ENCODE assay signal across 15 cellular contexts in the genomic region with DNA sequence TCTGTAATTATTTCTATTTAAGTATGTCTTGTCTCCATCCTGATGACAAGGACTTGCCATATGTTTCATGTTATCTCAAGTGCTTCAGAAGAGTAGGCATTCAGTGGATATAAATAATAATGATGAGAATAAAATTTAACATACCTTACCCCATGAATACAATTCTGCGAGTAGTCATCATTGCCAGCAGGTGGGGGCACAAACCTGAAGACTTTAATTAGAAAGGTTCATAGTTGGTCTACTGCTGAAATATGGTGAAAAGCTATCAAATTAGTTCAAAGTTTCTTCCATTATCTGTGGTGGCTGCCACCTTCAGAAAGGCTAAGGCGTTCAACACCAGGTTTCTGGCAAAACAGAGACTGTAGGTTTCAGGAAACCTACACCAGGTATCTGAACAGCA.
DNase-seq lines count a peak whose midpoint lies in the region; ATAC-seq and TF ChIP-seq lines count a peak whose summit lies in the region.
"Had no signal": no experiment of that assay in that cellular context is flagged by ENCODE, and none has a peak within 500 bp of the region (broad histone marks: within the 10 kb centered on the region; RNA-seq: fewer than 3 reads in every experiment).

No MANE protein-coding gene starts in this region.

- TF ChIP-seq EP300 in Ishikawa (IDR thresholded peaks at IDR 0.05; ENCODE audit: borderline replicate concordance): no peak

- H3K36me3 ChIP-seq in Panc1 (ENCODE audit: control insufficient read depth, insufficient read depth, low read length): no peaks in the 10 kb centered on the region

- H3K27ac ChIP-seq in C4-2B (no peak overlapping the region), Panc1 (ENCODE audit: low read length) (peak overlapping the region; percentile 29; the same call in 1 of the 2 replicates), foreskin keratinocyte (no peak overlapping the region)
- H3K27ac ChIP-seq: RWPE1 had no signal

- H3K9me3 ChIP-seq in Panc1 (ENCODE audit: control insufficient read depth, insufficient read depth, low read depth, low read length): no peaks in the 10 kb centered on the region

- H3K4me1 ChIP-seq in Panc1 (ENCODE audit: control insufficient read depth, insufficient read depth, low read length) (peaks cover 22% of the 10 kb centered on the region), foreskin keratinocyte (peaks cover 24% of the 10 kb centered on the region)

- in situ Hi-C loops in Panc1 (cut with HindIII; ENCODE audit: low pct_unique_long_range_greater_than_20kb, low sequenced_read_pairs): no loop called here

- no peaks in the 10 kb centered on the region for H3K27me3 ChIP-seq in Panc1 (ENCODE audit: control insufficient read depth, insufficient read depth, low read length)
- no peaks in the 10 kb centered on the region for H3K27me3 ChIP-seq in foreskin keratinocyte

- CTCF ChIA-PET in Panc1 (lab: Charles Lee): interaction anchor here (0.6 kb wide), 1 partner anchor 29 kb away, joined by 3 read pairs; no protein-coding TSS in a partner anchor

- TF ChIP-seq CTCF in C4-2B (conservative IDR thresholded peaks at IDR 0.05): peak; percentile 26
- TF ChIP-seq CTCF in Panc1 (IDR thresholded peaks at IDR 0.05): peak; percentile 11; the same call in 1 of the 2 replicates
- peak; percentile 50 for TF ChIP-seq CTCF in foreskin keratinocyte (conservative IDR thresholded peaks at IDR 0.05)

- DNase-seq in Panc1 (ENCODE audit: low read depth, low spot score) (no peak), foreskin keratinocyte (no peak), NCI-H1417 treated with DMSO at 0.1 percent for 48 hours (lab: John Stamatoyannopoulos, UW) (no peak), posterior cingulate gyrus (no peak), NCI-H526 (lab: John Stamatoyannopoulos, UW) (no peak), mesenteric fat pad (ENCODE audit: low spot score) (no peak)
- DNase-seq: CD4-positive, alpha-beta memory T cell; EL; NCI-H1436; NCI-H2029; NCI-H446 treated with DMSO at 0.1 percent for 48 hours; NCI-H82 had no signal

- POLR2A ChIA-PET in Panc1 (lab: Charles Lee): no interaction called here

- no TSS peak for BruUV-seq in Panc1 (replicated peaks; lab: Mats Ljungman, UMichigan)

- no peak overlapping the region for H3K4me3 ChIP-seq in Panc1 (ENCODE audit: low read depth in 2 of 2, low read length in 2 of 2)

- intact Hi-C loops in Panc1 (cut with micrococcal nuclease; ENCODE audit: unreplicated experiment): loop anchor here (5.0 kb wide), 1 partner anchor 97 kb away; no protein-coding TSS in a partner anchor
- intact Hi-C loops in posterior cingulate gyrus (cut with DNase I): loop anchor here (5.0 kb wide), 1 partner anchor 182 kb away; no protein-coding TSS in a partner anchor

- ATAC-seq in Panc1 (no peak), foreskin keratinocyte (no peak)

- TF ChIP-seq RAD21 in Ishikawa (IDR thresholded peaks at IDR 0.05; ENCODE audit: low read depth): peak; percentile 39; the same call in 1 of the 2 replicates

TF ChIP-seq in Ishikawa, 13 proteins besides CTCF, POLR2A, EP300 and RAD21:
- no peak for TF ChIP-seq TCF12 (IDR thresholded peaks at IDR 0.05; ENCODE audit: low read depth)
- no peak for TF ChIP-seq NFIC (IDR thresholded peaks at IDR 0.05)
- TF ChIP-seq CREB1 (IDR thresholded peaks at IDR 0.05; ENCODE audit: low read depth): no peak
- no peak for TF ChIP-seq ZBTB7A (IDR thresholded peaks at IDR 0.05; ENCODE audit: low read depth)
- no peak for TF ChIP-seq YY1 (IDR thresholded peaks at IDR 0.05; ENCODE audit: low read depth)
- TF ChIP-seq, protein P1, sequence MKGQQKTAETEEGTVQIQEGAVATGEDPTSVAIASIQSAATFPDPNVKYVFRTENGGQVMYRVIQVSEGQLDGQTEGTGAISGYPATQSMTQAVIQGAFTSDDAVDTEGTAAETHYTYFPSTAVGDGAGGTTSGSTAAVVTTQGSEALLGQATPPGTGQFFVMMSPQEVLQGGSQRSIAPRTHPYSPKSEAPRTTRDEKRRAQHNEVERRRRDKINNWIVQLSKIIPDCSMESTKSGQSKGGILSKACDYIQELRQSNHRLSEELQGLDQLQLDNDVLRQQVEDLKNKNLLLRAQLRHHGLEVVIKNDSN (IDR thresholded peaks at IDR 0.05): no peak
- TF ChIP-seq CEBPB (IDR thresholded peaks at IDR 0.05): no peak
